Comparison of ENCODE assay signal across 25 cellular contexts in genomic region chr10:20631229-20631628, GRCh38.
"Had no signal": no experiment of that assay in that cellular context is flagged by ENCODE, and none has a peak within 500 bp of the region (broad histone marks: within the 10 kb centered on the region; RNA-seq: fewer than 3 reads in every experiment).

No MANE protein-coding gene starts in this region.

- H3K9ac ChIP-seq: neural progenitor cell, parathyroid adenoma had no signal

- H3K4me2 ChIP-seq: neural progenitor cell had no signal

- H3K4me1 ChIP-seq: parathyroid adenoma, psoas muscle, right lobe of liver, stomach, thyroid gland, tibial nerve, upper lobe of left lung, vagina had no signal

- DNase-seq: naive thymus-derived CD8-positive, alpha-beta T cell; nephron progenitor cell; occipital lobe; ovary; posterior cingulate gyrus; psoas muscle; right cardiac atrium; right lobe of liver; sigmoid colon; small intestine; stimulated activated CD4-positive, alpha-beta T cell treated with anti-CD3 and anti-CD28 coated beads, Interleukin-15, amount 100 ng/mL, for 24 hours; stimulated activated CD4-positive, alpha-beta T cell treated with anti-CD3 and anti-CD28 coated beads, Interleukin-2, amount 100 ng/mL, for 24 hours; stimulated activated CD4-positive, alpha-beta T cell treated with anti-CD3 and anti-CD28 coated beads, Interleukin-2, amount 100 ng/mL, for 48 hours; stimulated activated CD4-positive, alpha-beta T cell treated with anti-CD3 and anti-CD28 coated beads, Interleukin-4, amount 100 ng/mL, for 24 hours; stimulated activated naive B cell treated with anti-CD40 and anti-IgM and Interleukin-4, amounts not matched to agents 10 μg/mL and 1 μg/mL and 100 μg/mL, for 72 hours; stimulated activated naive CD4-positive, alpha-beta T cell treated with Interleukin-2 at 50 U/mL for 16 hours; stomach; thyroid gland; upper lobe of left lung had no signal

- FAIRE-seq: small intestine, urothelium cell line had no signal

- H3K9me3 ChIP-seq: ovary, psoas muscle, right lobe of liver, sigmoid colon, stomach, thoracic aorta, thyroid gland, tibial nerve, upper lobe of left lung, vagina had no signal

- H3K36me3 ChIP-seq: neural progenitor cell, ovary, right lobe of liver, sigmoid colon, stomach, thoracic aorta, thyroid gland, tibial nerve, upper lobe of left lung, vagina had no signal

- H3K79me2 ChIP-seq: parathyroid adenoma had no signal

- H3K27me3 ChIP-seq: neural progenitor cell, ovary, right lobe of liver, sigmoid colon, stomach, thyroid gland, tibial nerve, upper lobe of left lung, vagina had no signal

- H3K4me3 ChIP-seq: neural progenitor cell, ovary, psoas muscle, right lobe of liver, sigmoid colon, stomach, thoracic aorta, thyroid gland, tibial nerve, upper lobe of left lung, vagina had no signal

- H3K27ac ChIP-seq: neural progenitor cell, ovary, parathyroid adenoma, psoas muscle, right lobe of liver, sigmoid colon, stomach, thoracic aorta, thyroid gland, tibial nerve, upper lobe of left lung, vagina had no signal

- H2AFZ ChIP-seq: neural progenitor cell, parathyroid adenoma had no signal
